Comparison of ENCODE assay signal across 21 cellular contexts in genomic region chr4:147367841-147368385, GRCh38.
DNase-seq lines count a peak whose midpoint lies in the region; ATAC-seq, FAIRE-seq and TF ChIP-seq lines count a peak whose summit lies in the region.
"Had no signal": no experiment of that assay in that cellular context is flagged by ENCODE, and none has a peak within 500 bp of the region (broad histone marks: within the 10 kb centered on the region; RNA-seq: fewer than 3 reads in every experiment).

No MANE protein-coding gene starts in this region.

- H3K36me3 Mint-ChIP-seq in natural killer cell treated with Interleukin-12 subunit alpha and Interleukin-12 subunit beta and Interleukin-15 and Interleukin-18, amount 100 ng/mL, for 72 hours = no peaks in the 10 kb centered on the region
- H3K36me3 Mint-ChIP-seq: CD8-positive, alpha-beta T cell had no signal

- no peaks in the 10 kb centered on the region for H4K20me1 ChIP-seq in keratinocyte (ENCODE audit: control insufficient read depth, extremely low read depth, insufficient read depth, low read length)
- H4K20me1 ChIP-seq: BLaER1 treated with 17β-estradiol and CSF1 and Interleukin-3, amounts not matched to agents 10 nM and 100 nM had no signal

- ATAC-seq in natural killer cell treated with Interleukin-12 subunit alpha and Interleukin-12 subunit beta and Interleukin-15 and Interleukin-18, amount 100 ng/mL, for 72 hours = no peak
- ATAC-seq: CD8-positive, alpha-beta T cell; HepG2 had no signal

- H3K4me3 Mint-ChIP-seq in natural killer cell treated with Interleukin-12 subunit alpha and Interleukin-12 subunit beta and Interleukin-15 and Interleukin-18, amount 100 ng/mL, for 72 hours = no peak overlapping the region
- H3K4me3 Mint-ChIP-seq: CD8-positive, alpha-beta T cell had no signal

- H3K36me3 ChIP-seq in keratinocyte (ENCODE audit: control insufficient read depth in 2 of 2, extremely low read depth in 1 of 2, insufficient read depth in 2 of 2, low read length in 2 of 2) = no peaks in the 10 kb centered on the region
- H3K36me3 ChIP-seq: BLaER1 treated with 17β-estradiol and CSF1 and Interleukin-3, amounts not matched to agents 10 nM and 100 nM had no signal

- DNase-seq in astrocyte of the spinal cord (ENCODE audit: low read depth, low spot score) = peak; percentile 71
- no peak for DNase-seq in epithelial cell of prostate (ENCODE audit: low read depth, low spot score)
- no peak for DNase-seq in keratinocyte (ENCODE audit: low read depth, low spot score)
- peak; percentile 54 for DNase-seq in renal cortical epithelial cell (ENCODE audit: low read depth)
- no peak for DNase-seq in islet precursor cell
- no peak for DNase-seq in natural killer cell treated with Interleukin-12 subunit alpha and Interleukin-12 subunit beta and Interleukin-15 and Interleukin-18, amount 100 ng/mL, for 72 hours (ENCODE audit: low spot score)
- no peak for DNase-seq in NOMO-1 treated with DMSO at 0.1 percent for 48 hours (lab: John Stamatoyannopoulos, UW; ENCODE audit: unreplicated experiment)
- DNase-seq: CD8-positive, alpha-beta T cell; DMS79; KG1; NCI-H1417; NCI-H187; NCI-H2107; NCI-H510A; NCI-H774; OCI-M1; Right ventricle myocardium superior had no signal

- H3K4me2 ChIP-seq in keratinocyte (ENCODE audit: control insufficient read depth, extremely low read depth, insufficient read depth, low read depth, low read length) = no peak overlapping the region
- H3K4me2 ChIP-seq: BLaER1 treated with 17β-estradiol and CSF1 and Interleukin-3, amounts not matched to agents 10 nM and 100 nM had no signal

- H3K4me3 ChIP-seq in astrocyte of the spinal cord (ENCODE audit: low read depth, low read length) = no peak overlapping the region
- no peak overlapping the region for H3K4me3 ChIP-seq in keratinocyte (ENCODE audit: control insufficient read depth in 2 of 3, extremely low read depth in 1 of 3, insufficient read depth in 2 of 3, low read depth in 1 of 3, low read length in 3 of 3)
- H3K4me3 ChIP-seq: BLaER1 treated with 17β-estradiol and CSF1 and Interleukin-3, amounts not matched to agents 10 nM and 100 nM had no signal

- H2AFZ ChIP-seq in keratinocyte (ENCODE audit: control insufficient read depth, low read length) = peak overlapping the region; percentile 10

- peak; percentile 49 for FAIRE-seq in keratinocyte (lab: Jason Lieb, UNC)
- FAIRE-seq: GM12892, H1, HepG2 had no signal

- H3K9me3 Mint-ChIP-seq in natural killer cell treated with Interleukin-12 subunit alpha and Interleukin-12 subunit beta and Interleukin-15 and Interleukin-18, amount 100 ng/mL, for 72 hours = peaks cover 8% of the 10 kb centered on the region
- H3K9me3 Mint-ChIP-seq: CD8-positive, alpha-beta T cell had no signal

- H3K27me3 ChIP-seq in keratinocyte (ENCODE audit: control insufficient read depth, extremely low read depth, insufficient read depth, low read length) = no peaks in the 10 kb centered on the region
- H3K27me3 ChIP-seq: BLaER1 treated with 17β-estradiol and CSF1 and Interleukin-3, amounts not matched to agents 10 nM and 100 nM had no signal

- H3K27ac ChIP-seq in epithelial cell of prostate = peak overlapping the region; percentile 94
- H3K27ac ChIP-seq in keratinocyte (ENCODE audit: control insufficient read depth, insufficient read depth, low read length) = no peak overlapping the region
- H3K27ac ChIP-seq: BLaER1 treated with 17β-estradiol and CSF1 and Interleukin-3, amounts not matched to agents 10 nM and 100 nM had no signal

- no peak for TF ChIP-seq CTCF in astrocyte of the spinal cord (IDR thresholded peaks at IDR 0.05; ENCODE audit: low read depth, low read length)
- TF ChIP-seq CTCF in keratinocyte (optimal IDR thresholded peaks at IDR 0.05 in 1 of 3, IDR thresholded peaks at IDR 0.05 in 1 of 3, conservative IDR thresholded peaks at IDR 0.05 in 1 of 3; ENCODE audit: extremely low read depth in 1 of 3, insufficient read depth in 2 of 3, low read length in 3 of 3) = no peak

- H3K79me2 ChIP-seq in keratinocyte (ENCODE audit: control insufficient read depth, insufficient read depth, low read length) = no peaks in the 10 kb centered on the region

- no peaks in the 10 kb centered on the region for H3K9me3 ChIP-seq in keratinocyte (ENCODE audit: control insufficient read depth, low read depth, low read length)
- H3K9me3 ChIP-seq: BLaER1 treated with 17β-estradiol and CSF1 and Interleukin-3, amounts not matched to agents 10 nM and 100 nM had no signal

- dilution Hi-C loops in keratinocyte (cut with MboI; ENCODE audit: extremely low pct_ligation_motif_present, low sequenced_read_pairs) = no loop called here

- H3K9ac ChIP-seq in keratinocyte (ENCODE audit: control insufficient read depth, extremely low read depth, insufficient read depth, low read length) = no peak overlapping the region
- H3K9ac ChIP-seq: BLaER1 treated with 17β-estradiol and CSF1 and Interleukin-3, amounts not matched to agents 10 nM and 100 nM had no signal

- no peaks in the 10 kb centered on the region for H3K27me3 Mint-ChIP-seq in natural killer cell treated with Interleukin-12 subunit alpha and Interleukin-12 subunit beta and Interleukin-15 and Interleukin-18, amount 100 ng/mL, for 72 hours

- in situ Hi-C loops in astrocyte of the spinal cord (cut with HindIII; ENCODE audit: low sequenced_read_pairs) = no loop called here

- no peaks in the 10 kb centered on the region for H3K4me1 Mint-ChIP-seq in natural killer cell treated with Interleukin-12 subunit alpha and Interleukin-12 subunit beta and Interleukin-15 and Interleukin-18, amount 100 ng/mL, for 72 hours (ENCODE audit: low read depth in 2 of 2)

- peaks cover 45% of the 10 kb centered on the region for H3K4me1 ChIP-seq in keratinocyte (ENCODE audit: control insufficient read depth, extremely low read depth, insufficient read depth, low read length)

- no peak overlapping the region for H3K27ac Mint-ChIP-seq in natural killer cell treated with Interleukin-12 subunit alpha and Interleukin-12 subunit beta and Interleukin-15 and Interleukin-18, amount 100 ng/mL, for 72 hours
- H3K27ac Mint-ChIP-seq: CD8-positive, alpha-beta T cell had no signal

- H3K9me1 ChIP-seq in keratinocyte (ENCODE audit: control insufficient read depth, extremely low read depth, insufficient read depth, low read length) = no peaks in the 10 kb centered on the region

Comparison
In these comparisons a context has a peak if more than half of its experiments do, and no peak if none do; other contexts are left out.
1. DNase-seq: peak in astrocyte of the spinal cord (single experiment) and renal cortical epithelial cell (single experiment); none in epithelial cell of prostate (single experiment), keratinocyte (single experiment), islet precursor cell (single experiment), natural killer cell treated with Interleukin-12 subunit alpha and Interleukin-12 subunit beta and Interleukin-15 and Interleukin-18, amount 100 ng/mL, for 72 hours (single experiment) and NOMO-1 treated with DMSO at 0.1 percent for 48 hours (single experiment).